ENCODE assay signal across 1 cellular context in the genomic region with DNA sequence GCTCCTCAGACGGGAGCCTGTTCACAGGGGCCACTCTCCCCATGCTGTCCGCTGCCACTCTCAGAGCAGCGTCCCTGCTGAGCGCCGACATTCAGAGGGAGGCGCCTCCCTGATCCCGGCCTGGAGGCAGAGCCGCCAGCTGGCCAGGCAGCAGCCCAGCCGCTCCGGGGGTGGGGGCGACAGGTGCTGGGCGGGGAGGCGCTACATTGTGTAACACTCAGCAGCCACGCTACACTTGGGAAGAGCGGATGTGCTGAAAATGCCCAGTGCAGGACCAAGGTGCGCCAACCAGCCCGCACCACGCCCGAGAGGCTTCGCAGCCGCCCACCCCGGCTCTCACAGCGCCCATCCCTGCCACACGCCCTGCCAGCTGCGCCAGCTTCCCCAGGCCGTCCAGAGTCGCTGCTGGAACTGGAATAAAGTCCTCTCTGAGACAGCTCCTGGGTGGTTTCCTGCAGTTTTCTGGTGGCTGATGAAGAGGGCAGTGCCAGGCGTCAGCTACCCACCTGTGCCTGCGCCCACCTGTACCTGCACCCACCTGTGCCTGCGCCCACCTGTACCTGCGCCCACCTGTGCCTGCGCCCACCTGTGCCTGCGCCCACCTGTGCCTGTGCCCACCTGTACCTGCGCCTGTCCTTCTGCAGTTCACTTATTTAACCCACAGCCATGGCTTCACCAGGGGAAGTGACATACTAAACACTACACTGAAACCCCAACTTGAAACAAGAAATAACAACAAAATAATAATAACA.
TF ChIP-seq lines count a peak whose summit lies in the region.

No MANE protein-coding gene starts in this region.

TF ChIP-seq in HepG2, 621 proteins besides CTCF, POLR2A, EP300 and RAD21:
- TF ChIP-seq ZNF460 (CRISPR knock-in tag; IDR thresholded peaks at IDR 0.05; ENCODE audit: borderline replicate concordance) (peak; percentile 86), HNRNPL (IDR thresholded peaks at IDR 0.05; ENCODE audit: low read depth, low read length) (0 out of 2 replicates have a peak, but pooled peaks have one; percentile 61), ZNF703 (CRISPR knock-in tag; IDR thresholded peaks at IDR 0.05; ENCODE audit: borderline replicate concordance) (no peak), SMARCC2 (IDR thresholded peaks at IDR 0.05) (no peak), RELA (CRISPR knock-in tag; IDR thresholded peaks at IDR 0.05) (no peak), ZSCAN9 (CRISPR knock-in tag; IDR thresholded peaks at IDR 0.05; ENCODE audit: borderline replicate concordance) (no peak), ZNF768 (CRISPR knock-in tag; IDR thresholded peaks at IDR 0.05) (peak; percentile 57; the same call in 1 of the 2 replicates), CEBPG (CRISPR knock-in tag; IDR thresholded peaks at IDR 0.05) (0 out of 2 replicates have a peak, but pooled peaks have one; percentile 7), CEBPB (IDR thresholded peaks at IDR 0.05; ENCODE audit: borderline replicate concordance, low read depth, low read length) (0 out of 2 replicates have a peak, but pooled peaks have one; percentile 10), ZBTB33 (CRISPR knock-in tag; IDR thresholded peaks at IDR 0.05) (peak; percentile 60; the same call in 1 of the 2 replicates)
- TF ChIP-seq, protein P1, sequence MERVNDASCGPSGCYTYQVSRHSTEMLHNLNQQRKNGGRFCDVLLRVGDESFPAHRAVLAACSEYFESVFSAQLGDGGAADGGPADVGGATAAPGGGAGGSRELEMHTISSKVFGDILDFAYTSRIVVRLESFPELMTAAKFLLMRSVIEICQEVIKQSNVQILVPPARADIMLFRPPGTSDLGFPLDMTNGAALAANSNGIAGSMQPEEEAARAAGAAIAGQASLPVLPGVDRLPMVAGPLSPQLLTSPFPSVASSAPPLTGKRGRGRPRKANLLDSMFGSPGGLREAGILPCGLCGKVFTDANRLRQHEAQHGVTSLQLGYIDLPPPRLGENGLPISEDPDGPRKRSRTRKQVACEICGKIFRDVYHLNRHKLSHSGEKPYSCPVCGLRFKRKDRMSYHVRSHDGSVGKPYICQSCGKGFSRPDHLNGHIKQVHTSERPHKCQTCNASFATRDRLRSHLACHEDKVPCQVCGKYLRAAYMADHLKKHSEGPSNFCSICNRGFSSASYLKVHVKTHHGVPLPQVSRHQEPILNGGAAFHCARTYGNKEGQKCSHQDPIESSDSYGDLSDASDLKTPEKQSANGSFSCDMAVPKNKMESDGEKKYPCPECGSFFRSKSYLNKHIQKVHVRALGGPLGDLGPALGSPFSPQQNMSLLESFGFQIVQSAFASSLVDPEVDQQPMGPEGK (CRISPR knock-in tag; IDR thresholded peaks at IDR 0.05): peak; percentile 76
- TF ChIP-seq, protein P2, sequence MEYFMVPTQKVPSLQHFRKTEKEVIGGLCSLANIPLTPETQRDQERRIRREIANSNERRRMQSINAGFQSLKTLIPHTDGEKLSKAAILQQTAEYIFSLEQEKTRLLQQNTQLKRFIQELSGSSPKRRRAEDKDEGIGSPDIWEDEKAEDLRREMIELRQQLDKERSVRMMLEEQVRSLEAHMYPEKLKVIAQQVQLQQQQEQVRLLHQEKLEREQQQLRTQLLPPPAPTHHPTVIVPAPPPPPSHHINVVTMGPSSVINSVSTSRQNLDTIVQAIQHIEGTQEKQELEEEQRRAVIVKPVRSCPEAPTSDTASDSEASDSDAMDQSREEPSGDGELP (IDR thresholded peaks at IDR 0.05; ENCODE audit: borderline replicate concordance, low read depth): peak; percentile 40; the same call in 1 of the 2 replicates
